ENCODE assay signal across 8 cellular contexts in the genomic region with DNA sequence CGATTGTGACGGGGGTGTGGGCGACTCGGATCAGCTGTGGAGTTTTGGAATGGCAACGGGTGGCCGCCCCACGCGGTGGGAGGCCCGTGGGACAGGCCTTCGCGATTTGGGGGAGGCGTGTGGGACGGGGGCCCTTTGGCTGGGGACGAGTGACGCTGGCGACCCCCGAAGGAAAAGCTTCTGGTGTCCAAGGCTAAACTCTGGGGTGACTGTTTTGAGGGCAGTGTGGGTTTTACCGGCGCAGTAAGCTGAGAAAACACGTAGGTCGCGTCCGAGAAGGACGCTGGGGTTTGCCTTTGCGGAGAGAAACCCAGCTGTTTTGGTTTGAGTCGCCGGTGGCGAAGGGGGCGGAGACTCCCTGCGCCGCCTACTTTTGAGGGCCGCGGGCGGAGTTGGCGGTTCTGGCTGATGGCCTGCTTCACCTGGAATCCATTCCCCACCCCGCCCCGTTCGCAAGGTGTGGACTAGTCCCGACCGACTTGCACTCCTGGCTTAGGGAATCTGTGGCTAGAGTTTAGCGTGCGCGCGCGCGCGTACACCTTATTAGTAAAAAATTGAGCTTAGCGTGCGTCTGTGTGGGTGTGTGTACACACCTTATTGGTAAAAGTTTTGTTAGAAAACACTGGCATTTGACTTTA. TPM values are rescaled to one million over a fixed set of nuclear protein-coding genes. Genes with fewer than 3 reads are reported as not detected.
A peak's percentile ranks its signal among the peaks of the same experiment; 100 is the strongest.
DNase-seq lines count a peak whose midpoint lies in the region; ATAC-seq, FAIRE-seq and TF ChIP-seq lines count a peak whose summit lies in the region.

No MANE protein-coding gene starts in this region.

- peak; percentile 60 to 82 for DNase-seq in NCI-H524 (lab: John Stamatoyannopoulos, UW)
- peak; percentile 64 to 76 for DNase-seq in activated CD4-positive, alpha-beta T cell treated with anti-CD3 and anti-CD28 coated beads, Interleukin-2, amount 50 U/mL, for 24 hours (ENCODE audit: low read depth in 1 of 2, low spot score in 1 of 2)
- DNase-seq in HepG2 (ENCODE audit: low spot score): peak; percentile 89
- DNase-seq in stimulated activated CD4-positive, alpha-beta T cell treated with anti-CD3 and anti-CD28 coated beads, Interleukin-4, amount 100 ng/mL, for 24 hours: peak; percentile 84

- H3K9ac ChIP-seq in BLaER1 treated with 17β-estradiol and CSF1 and Interleukin-3, amounts not matched to agents 10 nM and 100 nM: peak overlapping the region; percentile 86 to 99 (median 94)
- H3K9ac ChIP-seq in HepG2 (ENCODE audit: insufficient read depth, low read depth, low read length): peak overlapping the region; percentile 96

- peaks cover 20% of the 10 kb centered on the region for H3K36me3 Mint-ChIP-seq in dendritic cell treated with granulocyte-macrophage colony-stimulating factor and Interleukin-4, amounts not matched to agents 40 ng/mL and 50 ng/mL, for 4 days (ENCODE audit: low read depth)

- H4K20me1 ChIP-seq in BLaER1 treated with 17β-estradiol and CSF1 and Interleukin-3, amounts not matched to agents 10 nM and 100 nM: peaks cover 13 to 51% (median 45%) of the 10 kb centered on the region in 11 experiments; a peak in 21 of 22 replicates
- H4K20me1 ChIP-seq in HepG2 (ENCODE audit: insufficient read depth, low read length): peaks cover 5% of the 10 kb centered on the region

- peak overlapping the region; percentile 88 to 100 (median 94) for H3K4me3 ChIP-seq in BLaER1 treated with 17β-estradiol and CSF1 and Interleukin-3, amounts not matched to agents 10 nM and 100 nM
- H3K4me3 ChIP-seq in HepG2 (replicated peaks in 1 of 3; ENCODE audit: insufficient read depth in 1 of 3, low read depth in 2 of 3, low read length in 3 of 3): peak overlapping the region; percentile 97 to 98 (median 98)

- CTCF ChIA-PET in HepG2 (lab: Yijun Ruan, JAX; ENCODE audit: low intra/inter-chr PET ratio, low total read pairs): no interaction called here

- no peak for FAIRE-seq in HepG2 (lab: Jason Lieb, UNC)

- 1% methylated on average over 16 of the region's 49 CpGs for WGBS in HepG2 (ENCODE audit: low lambda C conversion rate)

- intact Hi-C loops in dendritic cell treated with granulocyte-macrophage colony-stimulating factor and Interleukin-4, amounts not matched to agents 40 ng/mL and 50 ng/mL, for 4 days (cut with micrococcal nuclease): loop anchor here (2.0 kb wide), 1 partner anchor 78 kb away; a partner anchor contains a TSS
- intact Hi-C loops in HepG2 (cut with micrococcal nuclease; ENCODE audit: unreplicated experiment): loop anchor here (1.0 kb wide), 2 partner anchors 51 to 77 kb away; no protein-coding TSS in a partner anchor

- ATAC-seq in GM19351 (IDR thresholded peaks at IDR 0.05; ENCODE audit: unreplicated experiment) (peak; percentile 65), HG03460 (IDR thresholded peaks at IDR 0.05; ENCODE audit: unreplicated experiment) (peak; percentile 61), HepG2 (peak; percentile 90)

- no peaks in the 10 kb centered on the region for H3K27me3 ChIP-seq in BLaER1 treated with 17β-estradiol and CSF1 and Interleukin-3, amounts not matched to agents 10 nM and 100 nM
- H3K27me3 ChIP-seq in HepG2 (ENCODE audit: control insufficient read depth in 1 of 2, insufficient read depth in 2 of 2, low read length in 2 of 2): no peaks in the 10 kb centered on the region; a peak in 1 of 5 replicates

- in situ Hi-C loops in HepG2 (cut with HindIII; ENCODE audit: extremely low pct_ligation_motif_present, low pct_unique_long_range_greater_than_20kb): no loop called here

- H3K4me2 ChIP-seq in BLaER1 treated with 17β-estradiol and CSF1 and Interleukin-3, amounts not matched to agents 10 nM and 100 nM: peak overlapping the region; percentile 66 to 93 (median 90)
- peak overlapping the region; percentile 81 for H3K4me2 ChIP-seq in HepG2 (ENCODE audit: low read depth, low read length)

- no peak overlapping the region for H2AFZ ChIP-seq in HepG2 (ENCODE audit: low read length)

- peaks cover 51% of the 10 kb centered on the region for H3K4me1 Mint-ChIP-seq in dendritic cell treated with granulocyte-macrophage colony-stimulating factor and Interleukin-4, amounts not matched to agents 40 ng/mL and 50 ng/mL, for 4 days (ENCODE audit: low read depth)

- peaks cover 38% of the 10 kb centered on the region for H3K79me2 ChIP-seq in HepG2 (ENCODE audit: insufficient read depth, low read length)

- POLR2A ChIA-PET in HepG2 (lab: Yijun Ruan, JAX): interaction anchor here (1.0 to 3.9 kb wide), 7 partner anchors 23 to 79 kb away, joined by 3 to 58 read pairs (median 9); a partner anchor contains a TSS

- H3K27me3 Mint-ChIP-seq in dendritic cell treated with granulocyte-macrophage colony-stimulating factor and Interleukin-4, amounts not matched to agents 40 ng/mL and 50 ng/mL, for 4 days: no peaks in the 10 kb centered on the region

- peak; percentile 14; the same call in 1 of the 2 replicates for TF ChIP-seq CTCF in HepG2 (CRISPR knock-in tag; IDR thresholded peaks at IDR 0.05)

- BruUV-seq in HepG2 (replicated peaks; lab: Mats Ljungman, UMichigan): TSS peak; percentile 63

- peak; percentile 68 to 74 for TF ChIP-seq POLR2A in HepG2 (IDR thresholded peaks at IDR 0.05; ENCODE audit: insufficient read depth in 1 of 2, low read depth in 2 of 2, low read length in 2 of 2)

- H3K9me3 ChIP-seq in BLaER1 treated with 17β-estradiol and CSF1 and Interleukin-3, amounts not matched to agents 10 nM and 100 nM (replicated peaks in 1 of 11): no peaks in the 10 kb centered on the region
- no peaks in the 10 kb centered on the region for H3K9me3 ChIP-seq in HepG2 (ENCODE audit: low read length)

- TF ChIP-seq EP300 in HepG2 (IDR thresholded peaks at IDR 0.05; ENCODE audit: low read depth in 2 of 2, low read length in 2 of 2): no peak
- TF ChIP-seq EP300 in HepG2 (CRISPR knock-in tag; IDR thresholded peaks at IDR 0.05; ENCODE audit: borderline replicate concordance): no peak

- peak overlapping the region; percentile 100 for H3K27ac Mint-ChIP-seq in dendritic cell treated with granulocyte-macrophage colony-stimulating factor and Interleukin-4, amounts not matched to agents 40 ng/mL and 50 ng/mL, for 4 days

- H3K4me3 Mint-ChIP-seq in dendritic cell treated with granulocyte-macrophage colony-stimulating factor and Interleukin-4, amounts not matched to agents 40 ng/mL and 50 ng/mL, for 4 days: peak overlapping the region; percentile 96

- peak overlapping the region; percentile 85 to 99 (median 94) for H3K27ac ChIP-seq in BLaER1 treated with 17β-estradiol and CSF1 and Interleukin-3, amounts not matched to agents 10 nM and 100 nM
- H3K27ac ChIP-seq in HepG2 (ENCODE audit: extremely low read length, insufficient read depth, low read length): peak overlapping the region; percentile 97

- no peaks in the 10 kb centered on the region for H3K36me3 ChIP-seq in BLaER1 treated with 17β-estradiol and CSF1 and Interleukin-3, amounts not matched to agents 10 nM and 100 nM
- no peaks in the 10 kb centered on the region for H3K36me3 ChIP-seq in HepG2 (replicated peaks in 1 of 2; ENCODE audit: control insufficient read depth in 1 of 2, insufficient read depth in 2 of 2, low read length in 2 of 2)

- H3K9me3 Mint-ChIP-seq in dendritic cell treated with granulocyte-macrophage colony-stimulating factor and Interleukin-4, amounts not matched to agents 40 ng/mL and 50 ng/mL, for 4 days: no peaks in the 10 kb centered on the region

- peaks cover 14 to 32% (median 27%) of the 10 kb centered on the region in 10 experiments for H3K4me1 ChIP-seq in BLaER1 treated with 17β-estradiol and CSF1 and Interleukin-3, amounts not matched to agents 10 nM and 100 nM
- peaks cover 55% of the 10 kb centered on the region for H3K4me1 ChIP-seq in HepG2 (ENCODE audit: insufficient read depth, low read length)

- peak; percentile 16; the same call in 1 of the 2 replicates for TF ChIP-seq RAD21 in HepG2 (CRISPR knock-in tag; IDR thresholded peaks at IDR 0.05)

TF ChIP-seq in HepG2, 621 proteins besides CTCF, POLR2A, EP300 and RAD21 (continues in another document):
- TF ChIP-seq ZFY (CRISPR knock-in tag; IDR thresholded peaks at IDR 0.05): peak; percentile 43

RNA-seq across cellular contexts. Expression of a gene that starts 0.6 kb away (rescaled TPM):
- total RNA-seq in HepG2 (2016; rRNA removed; fragmentation: Illumina TruSeq; extraction: Trizol): 98.9 and 177 TPM in 2 replicates
- total RNA-seq in HepG2 (2016; cell fraction: cytosol; rRNA removed; fragmentation: Illumina TruSeq; extraction: Trizol; ENCODE audit: low read depth): 15.4 and 20.0 TPM in 2 replicates
- total RNA-seq in HepG2 (2016; cell fraction: insoluble cytoplasmic fraction; rRNA removed; fragmentation: Illumina TruSeq; extraction: Trizol): 99.7 and 175 TPM in 2 replicates
- total RNA-seq in HepG2 (2016; cell fraction: membrane; rRNA removed; fragmentation: Illumina TruSeq; extraction: Trizol): 41.7 and 45.4 TPM in 2 replicates
- total RNA-seq in HepG2 (2016; cell fraction: nucleus; rRNA removed; fragmentation: Illumina TruSeq; extraction: Trizol): 83.0 and 86.5 TPM in 2 replicates
- polyA plus RNA-seq in HepG2 (2011; rRNA removed): 78.8 and 95.2 TPM in 2 replicates
- polyA plus RNA-seq in HepG2 (2011; cell fraction: cytosol; rRNA removed): 51.1 and 75.1 TPM in 2 replicates
- polyA plus RNA-seq in HepG2 (2011; cell fraction: nucleus; rRNA removed): 20.4 and 20.8 TPM in 2 replicates
- 60.1 and 77.8 TPM in 2 replicates for polyA plus RNA-seq in HepG2 (2012)
- 5.9 and 6.6 TPM in 2 replicates for polyA plus RNA-seq in HepG2 (2016; cell fraction: cytosol; fragmentation: Illumina TruSeq; extraction: Trizol; ENCODE audit: low read depth)
- polyA plus RNA-seq in HepG2 (2016; cell fraction: insoluble cytoplasmic fraction; fragmentation: Illumina TruSeq; extraction: Trizol; ENCODE audit: low read depth): 137 and 142 TPM in 2 replicates
- 15.0 and 16.7 TPM in 2 replicates for polyA plus RNA-seq in HepG2 (2016; cell fraction: membrane; fragmentation: Illumina TruSeq; extraction: Trizol; ENCODE audit: low read depth)
- 48.0 and 52.6 TPM in 2 replicates for polyA plus RNA-seq in HepG2 (2016; cell fraction: nucleus; fragmentation: Illumina TruSeq; extraction: Trizol; ENCODE audit: insufficient read depth, low read depth)
- 114 and 126 TPM in 2 replicates for polyA minus RNA-seq in HepG2 (2011; rRNA and poly(A)+ RNA removed; ENCODE audit: low replicate concordance)
- polyA minus RNA-seq in HepG2 (2011; cell fraction: cytosol; rRNA and poly(A)+ RNA removed): 36.9 and 45.1 TPM in 2 replicates
- polyA minus RNA-seq in HepG2 (2011; cell fraction: nucleus; rRNA and poly(A)+ RNA removed): 152 and 235 TPM in 2 replicates

Comparison
In these comparisons a context has a peak if more than half of its experiments do, and no peak if none do; other contexts are left out.
1. Peak in every context shown above with its lines: DNase-seq, ATAC-seq, H3K4me3 ChIP-seq and H3K27ac ChIP-seq.